ENCODE assay signal across 1 cellular context in genomic region chr5:125424851-125425250, GRCh38.
TF ChIP-seq lines count a peak whose summit lies in the region.

No MANE protein-coding gene starts in this region.

TF ChIP-seq in GM23338, 12 proteins besides CTCF, POLR2A, EP300 and RAD21 (continued from another document):
- TF ChIP-seq ZNF462 (CRISPR knock-in tag; IDR thresholded peaks at IDR 0.05) (no peak), REST (IDR thresholded peaks at IDR 0.05; ENCODE audit: unreplicated experiment) (no peak), ZNF331 (CRISPR knock-in tag; IDR thresholded peaks at IDR 0.05; ENCODE audit: low read depth) (no peak), EZH2 (IDR thresholded peaks at IDR 0.05; ENCODE audit: low read depth, unreplicated experiment) (no peak)
TF ChIP-seq in GM23338: peak in this region for 0.
